17 cellular contexts compared by ENCODE assay signal in the genomic region with DNA sequence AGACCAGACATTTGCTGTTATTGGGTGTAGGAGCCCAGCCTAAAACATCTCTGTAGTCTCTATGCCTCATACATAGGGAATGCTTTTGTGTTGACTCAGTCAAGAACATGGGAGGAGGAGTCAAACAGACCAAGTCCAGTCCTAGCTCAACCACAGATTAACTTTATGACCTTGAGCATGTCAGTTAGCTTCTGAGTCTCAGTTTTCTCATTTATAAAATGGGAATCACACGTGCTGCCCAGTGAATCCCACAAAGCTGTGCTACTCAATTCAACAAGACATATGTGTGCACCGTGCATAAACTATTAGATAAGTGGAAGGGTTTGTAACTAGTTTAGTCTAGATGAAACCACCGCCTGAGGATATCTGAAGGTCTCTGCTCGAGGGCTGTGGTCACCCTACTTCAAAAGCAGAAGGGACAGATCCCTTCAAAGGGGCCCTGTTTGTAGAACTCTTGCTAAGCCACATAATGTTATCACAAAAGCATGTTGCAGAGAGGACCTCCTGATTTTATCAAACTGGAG.
DNase-seq lines count a peak whose midpoint lies in the region; TF ChIP-seq lines count a peak whose summit lies in the region.
"Had no signal": no experiment of that assay in that cellular context is flagged by ENCODE, and none has a peak within 500 bp of the region (broad histone marks: within the 10 kb centered on the region; RNA-seq: fewer than 3 reads in every experiment).

No MANE protein-coding gene starts in this region.

- intact Hi-C loops in MCF 10A (cut with micrococcal nuclease) = loop anchor here (5.0 kb wide), 2 partner anchors 126 to 1774 kb away; no protein-coding TSS in a partner anchor
- intact Hi-C loops in breast epithelium (cut with DNase I; ENCODE audit: low total_unique reads) = no loop called here
- intact Hi-C loops in colonic mucosa (cut with DNase I) = loop anchor here (10.0 kb wide), 2 partner anchors 372 to 882 kb away; no protein-coding TSS in a partner anchor

- H3K36me3 Mint-ChIP-seq in MCF 10A (ENCODE audit: insufficient read depth, unreplicated experiment) = no peaks in the 10 kb centered on the region

- DNase-seq in MCF 10A (ENCODE audit: unreplicated experiment) = peak; percentile 61
- no peak for DNase-seq in breast epithelium (ENCODE audit: low spot score in 2 of 2)
- peak; percentile 86 for DNase-seq in astrocyte of the spinal cord (ENCODE audit: low read depth, low spot score)
- peak; percentile 68 for DNase-seq in islet precursor cell
- no peak for DNase-seq in stimulated activated CD4-positive, alpha-beta T cell treated with anti-CD3 and anti-CD28 coated beads, Interleukin-2, amount 100 ng/mL, for 24 hours
- DNase-seq in colonic mucosa = no peak
- DNase-seq in NCI-H526 treated with DMSO at 0.1 percent for 48 hours (lab: John Stamatoyannopoulos, UW) = no peak
- DNase-seq in hypothalamus (lab: John Stamatoyannopoulos, UW) = no peak
- DNase-seq: activated T-cell treated with anti-CD3 and anti-CD28 coated beads for 4 hours; caudate nucleus; GDM1; MV-4-11; stimulated activated CD4-positive, alpha-beta T cell treated with anti-CD3 and anti-CD28 coated beads, Interleukin-12 subunit alpha, Interleukin-12 subunit beta, amount 100 ng/mL, for 4 hours; stomach; T-helper 17 cell had no signal

- no peak overlapping the region for H3K4me3 Mint-ChIP-seq in MCF 10A (ENCODE audit: unreplicated experiment)
- H3K4me3 Mint-ChIP-seq: GM23338, T-helper 17 cell had no signal

- H3K9me3 Mint-ChIP-seq in MCF 10A (ENCODE audit: unreplicated experiment) = no peaks in the 10 kb centered on the region

- no TSS peak for BruUV-seq in MCF 10A (replicated peaks; lab: Mats Ljungman, UMichigan)

- no peak for TF ChIP-seq CTCF in MCF 10A (IDR thresholded peaks at IDR 0.05; ENCODE audit: unreplicated experiment)
- TF ChIP-seq CTCF in breast epithelium (IDR thresholded peaks at IDR 0.05) = no peak
- no peak for TF ChIP-seq CTCF in astrocyte of the spinal cord (IDR thresholded peaks at IDR 0.05; ENCODE audit: low read depth, low read length)
- TF ChIP-seq CTCF in colonic mucosa (IDR thresholded peaks at IDR 0.05) = no peak

- no peak overlapping the region for H3K9ac ChIP-seq in colonic mucosa (ENCODE audit: low read depth in 2 of 2, low read length in 2 of 2)

- H3K9me3 ChIP-seq in breast epithelium (no peaks in the 10 kb centered on the region), colonic mucosa (no peaks in the 10 kb centered on the region)
- H3K9me3 ChIP-seq: stomach had no signal

- in situ Hi-C loops in astrocyte of the spinal cord (cut with HindIII; ENCODE audit: low sequenced_read_pairs) = no loop called here

- POLR2A ChIA-PET in MCF 10A (lab: Yijun Ruan, JAX) = interaction anchor here (0.6 to 1.3 kb wide), 5 partner anchors 77 to 481 kb away, joined by 3 to 4 read pairs (median 3); no protein-coding TSS in a partner anchor

- no peak overlapping the region for H3K27ac Mint-ChIP-seq in MCF 10A (ENCODE audit: low read depth, unreplicated experiment)
- H3K27ac Mint-ChIP-seq: GM23338, T-helper 17 cell had no signal

- CTCF ChIA-PET in MCF 10A (lab: Yijun Ruan, JAX) = interaction anchor here (0.6 to 3.0 kb wide), 9 partner anchors 8 to 635 kb away, joined by 3 to 23 read pairs (median 5); no protein-coding TSS in a partner anchor

- H3K36me3 ChIP-seq in breast epithelium (no peaks in the 10 kb centered on the region), colonic mucosa (no peaks in the 10 kb centered on the region)
- H3K36me3 ChIP-seq: stomach had no signal

- TF ChIP-seq POLR2A in breast epithelium (IDR thresholded peaks at IDR 0.05) = no peak

- H3K27ac ChIP-seq in breast epithelium (no peak overlapping the region), colonic mucosa (no peak overlapping the region)
- H3K27ac ChIP-seq: 22Rv1, stomach had no signal

- H3K27me3 ChIP-seq in breast epithelium (no peaks in the 10 kb centered on the region), colonic mucosa (no peaks in the 10 kb centered on the region)
- H3K27me3 ChIP-seq: stomach had no signal

- H3K4me3 ChIP-seq in breast epithelium (no peak overlapping the region), astrocyte of the spinal cord (ENCODE audit: low read depth, low read length) (no peak overlapping the region), colonic mucosa (no peak overlapping the region)
- H3K4me3 ChIP-seq: GM23338, stomach had no signal

- H3K4me1 ChIP-seq in breast epithelium = peaks cover 4 to 6% of the 10 kb centered on the region in 2 donors
- H3K4me1 ChIP-seq in colonic mucosa = no peaks in the 10 kb centered on the region

- H3K27me3 Mint-ChIP-seq in MCF 10A (ENCODE audit: insufficient read depth, unreplicated experiment) = no peaks in the 10 kb centered on the region

- H3K4me1 Mint-ChIP-seq in MCF 10A (ENCODE audit: insufficient read depth, unreplicated experiment) = peaks cover 18% of the 10 kb centered on the region

Comparison
In these comparisons a context has a peak if more than half of its experiments do, and no peak if none do; other contexts are left out.
1. DNase-seq: peak in MCF 10A (single experiment), astrocyte of the spinal cord (single experiment) and islet precursor cell (single experiment); none in breast epithelium (0 of 2), stimulated activated CD4-positive, alpha-beta T cell treated with anti-CD3 and anti-CD28 coated beads, Interleukin-2, amount 100 ng/mL, for 24 hours (0 of 2), colonic mucosa (single experiment), NCI-H526 treated with DMSO at 0.1 percent for 48 hours (single experiment) and hypothalamus (0 of 51).